Comparison of ENCODE assay signal across 19 cellular contexts in the genomic region with DNA sequence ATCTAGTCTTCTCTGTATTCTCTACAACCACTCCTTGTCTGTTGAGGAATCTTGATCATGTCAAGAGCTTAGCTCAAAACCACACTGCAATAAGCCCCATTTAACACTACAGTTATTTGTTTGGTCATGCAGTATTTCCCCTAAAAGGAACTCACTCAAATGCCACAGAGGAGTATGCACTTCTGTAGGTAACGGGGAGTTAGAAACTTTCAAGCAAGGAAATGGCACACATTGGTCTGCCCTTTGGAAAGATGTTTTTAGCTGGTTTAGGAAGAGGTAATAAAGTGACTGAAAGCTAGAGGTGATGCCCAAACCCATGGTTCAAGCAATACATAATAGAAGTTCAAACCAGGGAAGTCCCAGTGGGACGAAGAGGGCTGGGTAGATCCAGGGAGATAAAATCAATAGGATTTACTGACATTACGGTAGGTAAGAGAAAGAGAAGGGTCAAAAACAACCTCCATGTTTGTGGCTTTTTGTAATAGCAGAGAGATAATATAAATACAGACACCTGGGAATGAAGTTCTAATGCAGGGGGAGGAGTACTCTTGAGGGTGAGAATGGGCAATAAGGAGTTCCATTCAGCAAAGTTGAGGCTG. TPM values are rescaled to one million over a fixed set of nuclear protein-coding genes. Genes with fewer than 3 reads are reported as not detected.
DNase-seq lines count a peak whose midpoint lies in the region; ATAC-seq and TF ChIP-seq lines count a peak whose summit lies in the region.
"Had no signal": no experiment of that assay in that cellular context is flagged by ENCODE, and none has a peak within 500 bp of the region (broad histone marks: within the 10 kb centered on the region; RNA-seq: fewer than 3 reads in every experiment).

No MANE protein-coding gene starts in this region.

- peaks cover 15% of the 10 kb centered on the region for H3F3A ChIP-seq in smooth muscle cell (ENCODE audit: low read depth)

- no peaks in the 10 kb centered on the region for H3K36me3 Mint-ChIP-seq in glutamatergic neuron (ENCODE audit: unreplicated experiment)
- no peaks in the 10 kb centered on the region for H3K36me3 Mint-ChIP-seq in activated naive CD8-positive, alpha-beta T cell treated with anti-CD3 and anti-CD28 coated beads, Interleukin-2, amount 50 U/mL, for 24 hours (ENCODE audit: low read depth)
- H3K36me3 Mint-ChIP-seq: CD4-positive, alpha-beta memory T cell had no signal

- no peak overlapping the region for H3K14ac ChIP-seq in mesenchymal stem cell (ENCODE audit: low read length in 2 of 2)

- H4K91ac ChIP-seq in mesenchymal stem cell (ENCODE audit: low read length), result no peak overlapping the region

- TF ChIP-seq CTCF in coronary artery (IDR thresholded peaks at IDR 0.05), result no peak
- TF ChIP-seq CTCF in glutamatergic neuron (IDR thresholded peaks at IDR 0.05; ENCODE audit: partially characterized antibody, unreplicated experiment), result no peak
- no peak for TF ChIP-seq CTCF in smooth muscle cell (IDR thresholded peaks at IDR 0.05; ENCODE audit: borderline replicate concordance, insufficient read depth, poor library complexity, severe bottlenecking)
- TF ChIP-seq CTCF in colonic mucosa (IDR thresholded peaks at IDR 0.05), result no peak

- no peak overlapping the region for H3K27ac Mint-ChIP-seq in glutamatergic neuron (ENCODE audit: unreplicated experiment)
- H3K27ac Mint-ChIP-seq in activated naive CD8-positive, alpha-beta T cell treated with anti-CD3 and anti-CD28 coated beads, Interleukin-2, amount 50 U/mL, for 24 hours, result no peak overlapping the region
- H3K27ac Mint-ChIP-seq: CD4-positive, alpha-beta memory T cell; HFFc6 had no signal

- no peak for ATAC-seq in activated naive CD8-positive, alpha-beta T cell treated with anti-CD3 and anti-CD28 coated beads, Interleukin-2, amount 50 U/mL, for 24 hours
- ATAC-seq: A549 had no signal

- H3K79me2 ChIP-seq in smooth muscle cell (ENCODE audit: low read depth), result no peaks in the 10 kb centered on the region

- H3K79me1 ChIP-seq in mesenchymal stem cell (replicated peaks; ENCODE audit: low read length, poor library complexity, severe bottlenecking), result no peaks in the 10 kb centered on the region

- H2BK15ac ChIP-seq in mesenchymal stem cell (ENCODE audit: low read depth, poor library complexity, severe bottlenecking), result no peak overlapping the region

- H3K4me1 Mint-ChIP-seq in glutamatergic neuron (ENCODE audit: low read depth, unreplicated experiment), result peaks cover 14% of the 10 kb centered on the region
- H3K4me1 Mint-ChIP-seq in activated naive CD8-positive, alpha-beta T cell treated with anti-CD3 and anti-CD28 coated beads, Interleukin-2, amount 50 U/mL, for 24 hours, result no peaks in the 10 kb centered on the region
- H3K4me1 Mint-ChIP-seq: CD4-positive, alpha-beta memory T cell had no signal

- H3K4me1 ChIP-seq in smooth muscle cell (ENCODE audit: low read depth) (peaks cover 14% of the 10 kb centered on the region), colonic mucosa (no peaks in the 10 kb centered on the region), mesenchymal stem cell (ENCODE audit: control insufficient read depth, insufficient read depth, low read depth, low read length) (no peaks in the 10 kb centered on the region)
- H3K4me1 ChIP-seq: A549, BE2C had no signal

- no peaks in the 10 kb centered on the region for H4K20me1 ChIP-seq in smooth muscle cell (ENCODE audit: low read depth)

- H3K9me3 Mint-ChIP-seq in glutamatergic neuron (ENCODE audit: unreplicated experiment), result no peaks in the 10 kb centered on the region
- peaks cover 3% of the 10 kb centered on the region for H3K9me3 Mint-ChIP-seq in activated naive CD8-positive, alpha-beta T cell treated with anti-CD3 and anti-CD28 coated beads, Interleukin-2, amount 50 U/mL, for 24 hours
- H3K9me3 Mint-ChIP-seq: HFFc6 had no signal

- no peaks in the 10 kb centered on the region for H3K27me3 ChIP-seq in smooth muscle cell (ENCODE audit: low read depth)
- H3K27me3 ChIP-seq in colonic mucosa, result no peaks in the 10 kb centered on the region
- peaks cover 0 to 3% of the 10 kb centered on the region in 2 experiments for H3K27me3 ChIP-seq in mesenchymal stem cell (ENCODE audit: control insufficient read depth in 1 of 2, insufficient read depth in 1 of 2, low read length in 2 of 2)
- H3K27me3 ChIP-seq: BE2C had no signal

- H3K36me3 ChIP-seq in smooth muscle cell (ENCODE audit: low read depth) (no peaks in the 10 kb centered on the region), colonic mucosa (no peaks in the 10 kb centered on the region), mesenchymal stem cell (ENCODE audit: control insufficient read depth in 1 of 2, insufficient read depth in 2 of 2, low read depth in 1 of 2, low read length in 2 of 2) (no peaks in the 10 kb centered on the region)
- H3K36me3 ChIP-seq: BE2C had no signal

- H3K27me3 Mint-ChIP-seq in glutamatergic neuron (ENCODE audit: unreplicated experiment), result no peaks in the 10 kb centered on the region
- peaks cover 16% of the 10 kb centered on the region for H3K27me3 Mint-ChIP-seq in activated naive CD8-positive, alpha-beta T cell treated with anti-CD3 and anti-CD28 coated beads, Interleukin-2, amount 50 U/mL, for 24 hours

- H3K4ac ChIP-seq in mesenchymal stem cell (ENCODE audit: low read depth in 1 of 2, low read length in 2 of 2), result no peak overlapping the region

- no peak overlapping the region for H2AK5ac ChIP-seq in mesenchymal stem cell (ENCODE audit: low read length, severe bottlenecking)

- DNase-seq in coronary artery (ENCODE audit: low spot score), result no peak
- no peak for DNase-seq in glutamatergic neuron
- DNase-seq in smooth muscle cell (lab: John Stamatoyannopoulos, UW; ENCODE audit: unreplicated experiment), result no peak
- no peak for DNase-seq in colonic mucosa
- no peak for DNase-seq in mesenchymal stem cell
- no peak for DNase-seq in putamen (ENCODE audit: low spot score)
- no peak for DNase-seq in activated naive CD8-positive, alpha-beta T cell treated with anti-CD3 and anti-CD28 coated beads, Interleukin-2, amount 50 U/mL, for 24 hours
- DNase-seq: BE2C; CD4-positive, alpha-beta memory T cell; DMS153; DMS79 treated with DMSO at 0.1 percent for 48 hours; EL; HCEC 1CT; HFFc6 had no signal

- H3K4me3 ChIP-seq in coronary artery (no peak overlapping the region), smooth muscle cell (no peak overlapping the region), colonic mucosa (no peak overlapping the region), mesenchymal stem cell (ENCODE audit: insufficient read depth in 1 of 2, low read depth in 1 of 2, low read length in 2 of 2) (no peak overlapping the region)
- H3K4me3 ChIP-seq: A549 had no signal

- H3K4me3 Mint-ChIP-seq in glutamatergic neuron (ENCODE audit: unreplicated experiment), result peak overlapping the region; percentile 1
- H3K4me3 Mint-ChIP-seq in activated naive CD8-positive, alpha-beta T cell treated with anti-CD3 and anti-CD28 coated beads, Interleukin-2, amount 50 U/mL, for 24 hours, result no peak overlapping the region
- H3K4me3 Mint-ChIP-seq: CD4-positive, alpha-beta memory T cell had no signal

- H3K27ac ChIP-seq in coronary artery (peak overlapping the region; percentile 71 to 79), smooth muscle cell (ENCODE audit: low read depth) (peak overlapping the region; percentile 94), colonic mucosa (no peak overlapping the region), mesenchymal stem cell (ENCODE audit: low read length, poor library complexity, severe bottlenecking) (no peak overlapping the region)
- H3K27ac ChIP-seq: A549, C4-2B, HL-60 had no signal

- no peak overlapping the region for H2BK120ac ChIP-seq in mesenchymal stem cell (ENCODE audit: low read depth, low read length)

- H3K9me3 ChIP-seq in smooth muscle cell (replicated peaks; ENCODE audit: low read depth) (no peaks in the 10 kb centered on the region), colonic mucosa (no peaks in the 10 kb centered on the region), mesenchymal stem cell (ENCODE audit: control insufficient read depth, low read length) (no peaks in the 10 kb centered on the region)
- H3K9me3 ChIP-seq: A549, BE2C had no signal

- no peak overlapping the region for H4K8ac ChIP-seq in mesenchymal stem cell (ENCODE audit: low read length)

- 68% methylated on average over 3 of the region's 3 CpGs for WGBS in smooth muscle cell (ENCODE audit: low lambda C conversion rate)
- WGBS in mesenchymal stem cell, result 88% methylated on average over 3 of the region's 3 CpGs

- no peak overlapping the region for H2AFZ ChIP-seq in smooth muscle cell (ENCODE audit: low read depth)
- H2AFZ ChIP-seq in mesenchymal stem cell (ENCODE audit: low read depth, low read length), result no peak overlapping the region

- no peak overlapping the region for H3K23ac ChIP-seq in mesenchymal stem cell (ENCODE audit: low read length in 2 of 2)

- H2BK5ac ChIP-seq in mesenchymal stem cell (ENCODE audit: low read depth, low read length, poor library complexity, severe bottlenecking), result no peak overlapping the region

- intact Hi-C loops in colonic mucosa (cut with DNase I), result no loop called here

- no peak overlapping the region for H3K18ac ChIP-seq in mesenchymal stem cell (ENCODE audit: low read depth in 1 of 2, low read length in 2 of 2)

- H3K4me2 ChIP-seq in smooth muscle cell (peak overlapping the region; percentile 64), mesenchymal stem cell (ENCODE audit: low read length, poor library complexity, severe bottlenecking) (no peak overlapping the region)
- H3K4me2 ChIP-seq: A549 had no signal

- H3K9ac ChIP-seq in smooth muscle cell (ENCODE audit: low read depth) (peak overlapping the region; percentile 70), colonic mucosa (ENCODE audit: low read depth in 2 of 2, low read length in 2 of 2) (no peak overlapping the region), mesenchymal stem cell (ENCODE audit: low read length) (no peak overlapping the region)

- no peak overlapping the region for H2BK12ac ChIP-seq in mesenchymal stem cell (ENCODE audit: low read length in 2 of 2)

RNA-seq across cellular contexts. Expression of a gene that starts 42.2 kb away (rescaled TPM):
- not detected for total RNA-seq in glutamatergic neuron (ENCODE audit: unreplicated experiment)
- 0.09 TPM in 1 of 2 replicates, not detected in the other for total RNA-seq in smooth muscle cell
- not detected in 2 replicates for polyA plus RNA-seq in smooth muscle cell
- total RNA-seq in colonic mucosa, result 1 to 10 TPM; 7.5 to 8.9 TPM
- not detected for polyA plus RNA-seq in mesenchymal stem cell (2013, experiment 1 of 2)
- not detected for polyA plus RNA-seq in mesenchymal stem cell (2013, experiment 2 of 2)
- total RNA-seq: CD4-positive, alpha-beta memory T cell; H4; HFFc6 had no signal
- polyA plus RNA-seq: A549; AG04450; CD4-positive, alpha-beta memory T cell had no signal

Comparison
In these comparisons a context has a peak if more than half of its experiments do, and no peak if none do; other contexts are left out.
1. H3K27ac ChIP-seq: peak in coronary artery (2 of 2) and smooth muscle cell (single experiment); none in colonic mucosa (single experiment) and mesenchymal stem cell (single experiment).